ENCODE assay signal across 22 cellular contexts in the genomic region with DNA sequence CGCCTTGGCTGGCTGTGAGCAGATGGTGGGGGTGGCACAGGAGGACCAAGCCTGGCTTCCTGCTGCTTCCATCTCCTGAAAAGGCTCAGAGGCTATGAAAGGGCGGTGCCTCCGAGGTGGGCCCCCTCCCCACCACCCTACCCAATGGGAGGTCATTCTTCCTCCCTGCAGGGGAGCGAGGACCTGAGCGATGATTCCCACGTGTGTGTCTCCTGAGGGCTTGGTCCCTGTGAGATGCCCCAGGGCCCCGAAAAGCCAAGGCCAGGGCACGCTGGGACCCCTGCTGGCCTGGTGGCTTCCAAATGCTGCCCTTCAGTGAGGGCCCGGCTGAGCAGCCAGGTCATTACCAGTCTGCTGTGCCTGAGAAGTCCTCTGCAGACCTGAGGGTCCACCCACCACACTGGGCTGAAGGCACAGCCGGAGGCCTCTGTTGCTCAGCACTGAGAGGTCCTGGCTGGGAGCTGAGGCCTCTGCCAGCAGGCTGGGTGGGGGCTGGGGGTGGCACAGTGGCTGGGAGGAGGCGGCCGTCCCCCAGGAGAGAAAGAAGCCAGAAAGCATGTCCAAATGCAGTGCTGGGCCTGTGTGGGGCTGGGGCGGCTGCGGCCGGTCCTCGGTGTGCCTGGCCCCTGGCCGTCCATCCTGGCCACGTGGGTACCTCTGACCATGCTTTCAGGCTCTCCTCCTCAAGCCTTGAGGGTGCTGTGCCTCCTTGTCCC. TPM values are rescaled to one million over a fixed set of nuclear protein-coding genes. Genes with fewer than 3 reads are reported as not detected.
A peak's percentile ranks its signal among the peaks of the same experiment; 100 is the strongest.
DNase-seq lines count a peak whose midpoint lies in the region; ATAC-seq, FAIRE-seq and TF ChIP-seq lines count a peak whose summit lies in the region.
"Had no signal": no experiment of that assay in that cellular context is flagged by ENCODE, and none has a peak within 500 bp of the region (broad histone marks: within the 10 kb centered on the region; RNA-seq: fewer than 3 reads in every experiment).

No MANE protein-coding gene starts in this region.

- H3K9ac ChIP-seq in HepG2 (ENCODE audit: insufficient read depth, low read depth, low read length) = no peak overlapping the region
- H3K9ac ChIP-seq: GM23248 had no signal

- no peaks in the 10 kb centered on the region for H3K9me3 ChIP-seq in right lobe of liver
- H3K9me3 ChIP-seq in HepG2 (ENCODE audit: low read length) = no peaks in the 10 kb centered on the region
- no peaks in the 10 kb centered on the region for H3K9me3 ChIP-seq in body of pancreas
- H3K9me3 ChIP-seq: A549 had no signal

- no peak for TF ChIP-seq RAD21 in HepG2 (CRISPR knock-in tag; IDR thresholded peaks at IDR 0.05)

- TF ChIP-seq POLR2A in right lobe of liver (IDR thresholded peaks at IDR 0.05) = no peak
- TF ChIP-seq POLR2A in HepG2 (IDR thresholded peaks at IDR 0.05; ENCODE audit: insufficient read depth in 1 of 2, low read depth in 2 of 2, low read length in 2 of 2) = no peak
- no peak for TF ChIP-seq POLR2A in body of pancreas (IDR thresholded peaks at IDR 0.05)

- peaks cover 5% of the 10 kb centered on the region for H3K27me3 Mint-ChIP-seq in endothelial cell (ENCODE audit: unreplicated experiment)

- H3K27ac ChIP-seq in right lobe of liver = no peak overlapping the region
- H3K27ac ChIP-seq in HepG2 (ENCODE audit: extremely low read length, insufficient read depth, low read length) = no peak overlapping the region
- H3K27ac ChIP-seq in body of pancreas = peak overlapping the region; percentile 39 to 92 (median 90)
- H3K27ac ChIP-seq: A549, GM23248 had no signal

- H2AFZ ChIP-seq in HepG2 (ENCODE audit: low read length) = no peak overlapping the region
- H2AFZ ChIP-seq: GM23248 had no signal

- no peaks in the 10 kb centered on the region for H3K27me3 ChIP-seq in right lobe of liver
- H3K27me3 ChIP-seq in HepG2 (ENCODE audit: control insufficient read depth in 1 of 2, insufficient read depth in 2 of 2, low read length in 2 of 2) = no peaks in the 10 kb centered on the region; a peak in 1 of 5 replicates
- no peaks in the 10 kb centered on the region for H3K27me3 ChIP-seq in body of pancreas

- H3K4me2 ChIP-seq in HepG2 (ENCODE audit: low read depth, low read length) = no peak overlapping the region
- H3K4me2 ChIP-seq: A549 had no signal

- no peak overlapping the region for H3K4me3 ChIP-seq in right lobe of liver
- no peak overlapping the region for H3K4me3 ChIP-seq in HepG2 (replicated peaks in 1 of 3; ENCODE audit: insufficient read depth in 1 of 3, low read depth in 2 of 3, low read length in 3 of 3)
- H3K4me3 ChIP-seq in body of pancreas = no peak overlapping the region
- H3K4me3 ChIP-seq: A549, GM12878, GM23248 had no signal

- H3K4me1 ChIP-seq in right lobe of liver (peaks cover 0 to 43% (median 19%) of the 10 kb centered on the region in 4 donors), HepG2 (ENCODE audit: insufficient read depth, low read length) (peaks cover 76% of the 10 kb centered on the region), body of pancreas (peaks cover 66% of the 10 kb centered on the region)
- H3K4me1 ChIP-seq: A549 had no signal

- no peak overlapping the region for H3K27ac Mint-ChIP-seq in endothelial cell (ENCODE audit: unreplicated experiment)

- no peaks in the 10 kb centered on the region for H3K36me3 ChIP-seq in right lobe of liver
- no peaks in the 10 kb centered on the region for H3K36me3 ChIP-seq in HepG2 (replicated peaks in 1 of 2; ENCODE audit: control insufficient read depth in 1 of 2, insufficient read depth in 2 of 2, low read length in 2 of 2)
- H3K36me3 ChIP-seq in body of pancreas (replicated peaks in 1 of 2; ENCODE audit: insufficient read depth in 1 of 2, low read depth in 2 of 2) = no peaks in the 10 kb centered on the region

- peak in 2 of 3 donors; percentile 14 to 46 for DNase-seq in right lobe of liver
- DNase-seq in HepG2 (ENCODE audit: low spot score) = no peak
- peak in 1 of 4 donors; percentile 6 for DNase-seq in body of pancreas
- peak; percentile 82 for DNase-seq in mesenteric fat pad (ENCODE audit: low spot score)
- no peak for DNase-seq in endothelial cell (ENCODE audit: low spot score)
- no peak for DNase-seq in CD1c-positive myeloid dendritic cell (ENCODE audit: extremely low spot score)
- no peak for DNase-seq in NOMO-1 (lab: John Stamatoyannopoulos, UW; ENCODE audit: unreplicated experiment in 2 of 2)
- DNase-seq: C1 segment of cervical spinal cord; DMS 273 treated with DMSO at 0.1 percent for 48 hours; GDM1; GM23248; Karpas-422; MM.1S; NCI-H1105; NCI-H187 treated with DMSO at 0.1 percent for 48 hours; NCI-H526 treated with DMSO at 0.1 percent for 48 hours; NK-92 treated with Interleukin-12 subunit alpha and Interleukin-12 subunit beta, amount 100 ng/mL, for 24 hours; RPMI8226 had no signal

- no peak overlapping the region for H3K4me3 Mint-ChIP-seq in endothelial cell (ENCODE audit: unreplicated experiment)

- no TSS peak for BruUV-seq in HepG2 (replicated peaks; lab: Mats Ljungman, UMichigan)

- H3K9me3 Mint-ChIP-seq in endothelial cell (ENCODE audit: unreplicated experiment) = no peaks in the 10 kb centered on the region

- WGBS in right lobe of liver (ENCODE audit: insufficient coverage, low coverage, low lambda C conversion rate, missing lambda C conversion rate) = no CpG with 5 or more reads among the region's 18 CpGs
- WGBS in HepG2 (ENCODE audit: low lambda C conversion rate) = 100% methylated on average over 2 of the region's 18 CpGs
- 91 to 96% methylated on average over 5 to 17 of the region's 18 CpGs for WGBS in body of pancreas, 2 donors

- no peaks in the 10 kb centered on the region for H4K20me1 ChIP-seq in HepG2 (ENCODE audit: insufficient read depth, low read length)

- TF ChIP-seq CTCF in right lobe of liver (IDR thresholded peaks at IDR 0.05) (no peak), HepG2 (CRISPR knock-in tag; IDR thresholded peaks at IDR 0.05) (no peak), body of pancreas (IDR thresholded peaks at IDR 0.05) (no peak), endothelial cell (IDR thresholded peaks at IDR 0.05; ENCODE audit: unreplicated experiment) (no peak)

- no peaks in the 10 kb centered on the region for H3K79me2 ChIP-seq in HepG2 (ENCODE audit: insufficient read depth, low read length)

- H3K36me3 Mint-ChIP-seq in endothelial cell (ENCODE audit: low read depth, unreplicated experiment) = no peaks in the 10 kb centered on the region

- intact Hi-C loops in right lobe of liver (cut with DNase I) = loop anchor here in 1 of 2 donors (10.0 kb wide), 1 partner anchor 147 kb away; no protein-coding TSS in a partner anchor
- intact Hi-C loops in HepG2 (cut with micrococcal nuclease; ENCODE audit: unreplicated experiment) = no loop called here
- intact Hi-C loops in body of pancreas (cut with DNase I) = no loop called here

- H3K4me1 Mint-ChIP-seq in endothelial cell (ENCODE audit: unreplicated experiment) = no peaks in the 10 kb centered on the region

- in situ Hi-C loops in HepG2 (cut with HindIII; ENCODE audit: extremely low pct_ligation_motif_present, low pct_unique_long_range_greater_than_20kb) = no loop called here

- ATAC-seq in right lobe of liver (no peak), HepG2 (no peak), body of pancreas (no peak)
- ATAC-seq: A549, GM12878 had no signal

- TF ChIP-seq EP300 in HepG2 (IDR thresholded peaks at IDR 0.05; ENCODE audit: low read depth in 2 of 2, low read length in 2 of 2) = no peak
- no peak for TF ChIP-seq EP300 in HepG2 (CRISPR knock-in tag; IDR thresholded peaks at IDR 0.05; ENCODE audit: borderline replicate concordance)

- CTCF ChIA-PET in HepG2 (lab: Yijun Ruan, JAX; ENCODE audit: low intra/inter-chr PET ratio, low total read pairs) = no interaction called here

- no peak for FAIRE-seq in HepG2 (lab: Jason Lieb, UNC)
- FAIRE-seq: A549, GM12878, GM18507 had no signal

- POLR2A ChIA-PET in HepG2 (lab: Yijun Ruan, JAX) = interaction anchor here (2.7 to 3.3 kb wide), 2 partner anchors 17 to 81 kb away, joined by 11 to 14 read pairs; no protein-coding TSS in a partner anchor

RNA-seq across cellular contexts. Expression of a gene that starts 14.0 kb away (rescaled TPM):
- total RNA-seq in right lobe of liver (under 1 TPM; 0.12 to 0.93 (median 0.41) TPM), HepG2 (2016; rRNA removed; fragmentation: Illumina TruSeq; extraction: Trizol) (0.02 TPM in 1 of 2 replicates, not detected in the other), body of pancreas (1 to 10 TPM in 1 of 2 donors, under 1 TPM in 1; 0.66 to 1.3 TPM), mesenteric fat pad (0.32 TPM), endothelial cell (ENCODE audit: unreplicated experiment) (not detected)
- not detected in 2 replicates for total RNA-seq in HepG2 (2016; cell fraction: cytosol; rRNA removed; fragmentation: Illumina TruSeq; extraction: Trizol; ENCODE audit: low read depth)
- 0.06 TPM in 1 of 2 replicates, not detected in the other for total RNA-seq in HepG2 (2016; cell fraction: insoluble cytoplasmic fraction; rRNA removed; fragmentation: Illumina TruSeq; extraction: Trizol)
- not detected in 2 replicates for total RNA-seq in HepG2 (2016; cell fraction: membrane; rRNA removed; fragmentation: Illumina TruSeq; extraction: Trizol)
- total RNA-seq in HepG2 (2016; cell fraction: nucleus; rRNA removed; fragmentation: Illumina TruSeq; extraction: Trizol) = not detected in 2 replicates
- polyA plus RNA-seq in HepG2 (2011; rRNA removed) = 0.01 TPM in 1 of 2 replicates, not detected in the other
- 0.01 TPM in 1 of 2 replicates, not detected in the other for polyA plus RNA-seq in HepG2 (2011; cell fraction: cytosol; rRNA removed)
- polyA plus RNA-seq in HepG2 (2011; cell fraction: nucleus; rRNA removed) = 0.06 and 0.07 TPM in 2 replicates
- not detected in 2 replicates for polyA plus RNA-seq in HepG2 (2012)
- polyA plus RNA-seq in HepG2 (2016; cell fraction: cytosol; fragmentation: Illumina TruSeq; extraction: Trizol; ENCODE audit: low read depth) = not detected in 2 replicates
- polyA plus RNA-seq in HepG2 (2016; cell fraction: insoluble cytoplasmic fraction; fragmentation: Illumina TruSeq; extraction: Trizol; ENCODE audit: low read depth) = not detected in 2 replicates
- polyA plus RNA-seq in HepG2 (2016; cell fraction: membrane; fragmentation: Illumina TruSeq; extraction: Trizol; ENCODE audit: low read depth) = not detected in 2 replicates
- 0.08 TPM in 1 of 2 replicates, not detected in the other for polyA plus RNA-seq in HepG2 (2016; cell fraction: nucleus; fragmentation: Illumina TruSeq; extraction: Trizol; ENCODE audit: insufficient read depth, low read depth)
- 0.02 and 0.12 TPM in 2 replicates for polyA minus RNA-seq in HepG2 (2011; rRNA and poly(A)+ RNA removed; ENCODE audit: low replicate concordance)
- polyA minus RNA-seq in HepG2 (2011; cell fraction: cytosol; rRNA and poly(A)+ RNA removed) = 0.09 TPM in 1 of 2 replicates, not detected in the other
- polyA minus RNA-seq in HepG2 (2011; cell fraction: nucleus; rRNA and poly(A)+ RNA removed) = not detected in 2 replicates
- total RNA-seq: GM23248, SK-MEL-5 had no signal
- polyA plus RNA-seq: GM23248 had no signal

RNA-seq across cellular contexts. Expression of a gene that starts 37.8 kb away (rescaled TPM):
- not detected for total RNA-seq in right lobe of liver
- total RNA-seq in HepG2 (2016; rRNA removed; fragmentation: Illumina TruSeq; extraction: Trizol) = not detected in 2 replicates
- not detected in 2 replicates for total RNA-seq in HepG2 (2016; cell fraction: cytosol; rRNA removed; fragmentation: Illumina TruSeq; extraction: Trizol; ENCODE audit: low read depth)
- not detected in 2 replicates for total RNA-seq in HepG2 (2016; cell fraction: insoluble cytoplasmic fraction; rRNA removed; fragmentation: Illumina TruSeq; extraction: Trizol)
- not detected in 2 replicates for total RNA-seq in HepG2 (2016; cell fraction: membrane; rRNA removed; fragmentation: Illumina TruSeq; extraction: Trizol)
- not detected in 2 replicates for total RNA-seq in HepG2 (2016; cell fraction: nucleus; rRNA removed; fragmentation: Illumina TruSeq; extraction: Trizol)
- polyA plus RNA-seq in HepG2 (2011; rRNA removed) = not detected in 2 replicates
- polyA plus RNA-seq in HepG2 (2011; cell fraction: cytosol; rRNA removed) = not detected in 2 replicates
- polyA plus RNA-seq in HepG2 (2011; cell fraction: nucleus; rRNA removed) = not detected in 2 replicates
- polyA plus RNA-seq in HepG2 (2012) = not detected in 2 replicates
- polyA plus RNA-seq in HepG2 (2016; cell fraction: cytosol; fragmentation: Illumina TruSeq; extraction: Trizol; ENCODE audit: low read depth) = not detected in 2 replicates
- polyA plus RNA-seq in HepG2 (2016; cell fraction: insoluble cytoplasmic fraction; fragmentation: Illumina TruSeq; extraction: Trizol; ENCODE audit: low read depth) = not detected in 2 replicates
- polyA plus RNA-seq in HepG2 (2016; cell fraction: membrane; fragmentation: Illumina TruSeq; extraction: Trizol; ENCODE audit: low read depth) = not detected in 2 replicates
- polyA plus RNA-seq in HepG2 (2016; cell fraction: nucleus; fragmentation: Illumina TruSeq; extraction: Trizol; ENCODE audit: insufficient read depth, low read depth) = not detected in 2 replicates
- polyA minus RNA-seq in HepG2 (2011; rRNA and poly(A)+ RNA removed; ENCODE audit: low replicate concordance) = not detected in 2 replicates
- not detected in 2 replicates for polyA minus RNA-seq in HepG2 (2011; cell fraction: cytosol; rRNA and poly(A)+ RNA removed)
- polyA minus RNA-seq in HepG2 (2011; cell fraction: nucleus; rRNA and poly(A)+ RNA removed) = not detected in 2 replicates
- total RNA-seq in body of pancreas = not detected
- not detected for total RNA-seq in mesenteric fat pad
- not detected for total RNA-seq in endothelial cell (ENCODE audit: unreplicated experiment)
- total RNA-seq: GM12878, GM23248, SK-MEL-5 had no signal
- polyA plus RNA-seq: A549, GM12878, GM23248 had no signal

Comparison
In these comparisons a context has a peak if more than half of its experiments do, and no peak if none do; other contexts are left out.
1. DNase-seq: peak in right lobe of liver (2 of 3) and mesenteric fat pad (single experiment); none in HepG2 (single experiment), endothelial cell (single experiment), CD1c-positive myeloid dendritic cell (single experiment) and NOMO-1 (0 of 2).
2. H3K27ac ChIP-seq: peak in body of pancreas (4 of 4); none in right lobe of liver (0 of 3) and HepG2 (single experiment).